ENCODE assay signal across 10 cellular contexts in the genomic region with DNA sequence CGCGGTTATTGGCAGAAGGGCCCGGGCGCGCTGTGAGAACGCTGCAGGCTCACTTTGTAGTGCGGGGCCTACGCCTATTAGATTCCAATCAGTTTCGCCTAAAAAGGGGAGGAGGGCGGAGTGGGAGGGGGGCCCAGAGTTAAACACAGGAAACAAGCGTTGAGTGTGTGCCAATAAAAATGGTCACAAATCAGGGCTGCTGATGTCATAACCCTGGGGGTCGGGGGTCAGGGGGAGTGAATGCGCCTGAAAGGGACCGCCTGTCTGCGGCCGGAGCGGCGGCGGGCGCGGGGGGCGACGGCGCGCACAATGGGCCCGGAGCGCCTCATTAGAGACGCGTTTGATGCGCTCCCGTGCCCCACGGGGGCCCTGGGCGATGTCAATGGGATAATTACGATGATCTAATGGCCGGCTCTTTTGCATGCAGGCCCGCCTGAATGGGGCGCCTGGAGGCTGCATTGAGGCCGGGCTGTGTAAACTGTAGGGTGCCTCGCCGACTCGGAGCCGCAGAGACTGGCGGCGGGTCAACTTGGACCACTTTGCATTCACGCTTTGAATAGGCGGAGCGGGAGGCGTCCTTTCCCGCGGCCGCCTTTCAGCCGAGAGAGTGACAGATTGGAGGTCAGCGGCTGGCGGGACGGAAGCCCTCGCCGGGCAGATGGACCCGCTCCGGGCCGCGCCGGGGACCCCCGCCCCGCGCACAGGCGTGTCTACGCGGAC.
DNase-seq lines count a peak whose midpoint lies in the region; ATAC-seq, FAIRE-seq and TF ChIP-seq lines count a peak whose summit lies in the region.
"Had no signal": no experiment of that assay in that cellular context is flagged by ENCODE, and none has a peak within 500 bp of the region (broad histone marks: within the 10 kb centered on the region; RNA-seq: fewer than 3 reads in every experiment).

No MANE protein-coding gene starts in this region.

- H3K4me3 ChIP-seq in A549 (peak overlapping the region; percentile 50), mesodermal cell (ENCODE audit: extremely low read depth, insufficient read depth, low read length, poor library complexity, severe bottlenecking) (peak overlapping the region; percentile 40)
- H3K4me3 ChIP-seq: K562 had no signal

- no peaks in the 10 kb centered on the region for H3K9me3 ChIP-seq in A549
- no peaks in the 10 kb centered on the region for H3K9me3 ChIP-seq in mesodermal cell (ENCODE audit: control insufficient read depth, low read length)

- 52% methylated on average over 60 of the region's 68 CpGs for WGBS in A549 (ENCODE audit: missing lambda C conversion rate)
- 0 to 1% methylated on average over 62 to 67 of the region's 68 CpGs for WGBS in mesodermal cell (ENCODE audit: insufficient coverage in 2 of 2), 2 experiments

- no peaks in the 10 kb centered on the region for H3K36me3 ChIP-seq in mesodermal cell (ENCODE audit: control insufficient read depth, insufficient read depth, low read length)

- ATAC-seq in A549 = peak; percentile 56 to 81
- ATAC-seq: K562 had no signal

- no peaks in the 10 kb centered on the region for H3K4me1 ChIP-seq in A549
- H3K4me1 ChIP-seq in mesodermal cell (ENCODE audit: control insufficient read depth, insufficient read depth, low read length, poor library complexity, severe bottlenecking) = peaks cover 14% of the 10 kb centered on the region

- POLR2A ChIA-PET in A549 (lab: Yijun Ruan, JAX) = no interaction called here

- no peak for TF ChIP-seq POLR2A in A549 (IDR thresholded peaks at IDR 0.05; ENCODE audit: low read length)
- no peak for TF ChIP-seq POLR2A in GM12891 (IDR thresholded peaks at IDR 0.05; ENCODE audit: low read depth, low read length)

- TF ChIP-seq CTCF in A549 (IDR thresholded peaks at IDR 0.05) = no peak

- no peak for TF ChIP-seq RAD21 in A549 (conservative IDR thresholded peaks at IDR 0.05 in 1 of 2, IDR thresholded peaks at IDR 0.05 in 1 of 2)

- no peak for TF ChIP-seq EP300 in A549 (IDR thresholded peaks at IDR 0.05)

- DNase-seq in A549 (ENCODE audit: low read depth in 1 of 2, low spot score in 1 of 2) (peak in 1 of 2 experiments; percentile 11), GM03348 (ENCODE audit: low spot score) (peak; percentile 21), cerebellar cortex (ENCODE audit: low spot score) (peak; percentile 67), LoVo (ENCODE audit: low spot score) (no peak), MV-4-11 (lab: John Stamatoyannopoulos, UW) (no peak), GM12891 (ENCODE audit: insufficient read length, low spot score) (no peak)
- no peak for DNase-seq in stimulated activated naive CD4-positive, alpha-beta T cell treated with Interleukin-2 at 50 U/mL for 16 hours (lab: John Stamatoyannopoulos, UW)
- DNase-seq: DMS153 had no signal

- peak overlapping the region; percentile 98 for H3K4me2 ChIP-seq in A549

- CTCF ChIA-PET in A549 (lab: Yijun Ruan, JAX) = no interaction called here

- H3K27ac ChIP-seq in A549 (peak overlapping the region; percentile 8 to 56; a peak in 4 of 6 replicates), mesodermal cell (ENCODE audit: low read depth, low read length, severe bottlenecking) (peak overlapping the region; percentile 51)

- FAIRE-seq in A549 (lab: Jason Lieb, UNC) = no peak
- FAIRE-seq in GM12891 (lab: Jason Lieb, UNC) = no peak
- FAIRE-seq: K562 had no signal

TF ChIP-seq in A549, 52 proteins besides CTCF, POLR2A, EP300 and RAD21:
- TF ChIP-seq HOXB5 (CRISPR knock-in tag; IDR thresholded peaks at IDR 0.05) (no peak), MAZ (IDR thresholded peaks at IDR 0.05; ENCODE audit: borderline replicate concordance, low read depth, low read length) (no peak), SMC3 (IDR thresholded peaks at IDR 0.05) (no peak), MAX (IDR thresholded peaks at IDR 0.05) (peak; percentile 20; the same call in 1 of the 2 replicates), MYC (IDR thresholded peaks at IDR 0.05; ENCODE audit: borderline replicate concordance, low read length) (no peak)
TF ChIP-seq in A549: peak in this region for 1.

TF ChIP-seq in GM12891, 5 proteins besides CTCF, POLR2A, EP300 and RAD21:
- TF ChIP-seq PAX5 (IDR thresholded peaks at IDR 0.05; ENCODE audit: insufficient read depth, low read length, severe bottlenecking) (no peak), TAF1 (IDR thresholded peaks at IDR 0.05; ENCODE audit: low read depth, low read length) (no peak), POLR2AphosphoS5 (IDR thresholded peaks at IDR 0.05; ENCODE audit: low read depth, low read length) (no peak), SPI1 (IDR thresholded peaks at IDR 0.05; ENCODE audit: low read depth, low read length) (no peak), POU2F2 (IDR thresholded peaks at IDR 0.05; ENCODE audit: low read depth, low read length) (no peak)

Comparison
In these comparisons a context has a peak if more than half of its experiments do, and no peak if none do; other contexts are left out.
1. DNase-seq: peak in GM03348 (single experiment) and cerebellar cortex (single experiment); none in LoVo (single experiment), MV-4-11 (single experiment), GM12891 (single experiment) and stimulated activated naive CD4-positive, alpha-beta T cell treated with Interleukin-2 at 50 U/mL for 16 hours (single experiment).